Comparison of ENCODE assay signal across 1 cellular context in the genomic region with DNA sequence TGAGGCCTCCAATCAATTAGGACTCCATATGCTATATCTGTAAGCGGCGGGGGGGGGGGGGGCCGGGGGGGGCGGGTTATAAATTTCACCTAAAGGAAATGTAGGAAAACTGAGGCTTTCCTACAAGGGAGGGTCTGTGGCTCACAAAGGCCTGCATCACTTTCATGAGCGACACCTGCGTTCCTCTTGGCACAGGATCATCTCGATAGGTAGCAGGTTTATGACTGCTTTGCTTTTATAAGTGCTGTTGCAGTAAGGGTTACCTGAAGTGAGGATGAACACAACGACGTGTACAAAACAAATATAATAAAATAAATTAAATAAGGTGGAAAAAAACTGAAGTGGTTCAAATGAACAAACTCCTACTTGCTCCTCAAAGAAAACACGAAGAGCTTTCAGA.
TF ChIP-seq lines count a peak whose summit lies in the region.

No MANE protein-coding gene starts in this region.

TF ChIP-seq in GM23338, 12 proteins besides CTCF, POLR2A, EP300 and RAD21 (continued from another document):
- TF ChIP-seq, protein P1, sequence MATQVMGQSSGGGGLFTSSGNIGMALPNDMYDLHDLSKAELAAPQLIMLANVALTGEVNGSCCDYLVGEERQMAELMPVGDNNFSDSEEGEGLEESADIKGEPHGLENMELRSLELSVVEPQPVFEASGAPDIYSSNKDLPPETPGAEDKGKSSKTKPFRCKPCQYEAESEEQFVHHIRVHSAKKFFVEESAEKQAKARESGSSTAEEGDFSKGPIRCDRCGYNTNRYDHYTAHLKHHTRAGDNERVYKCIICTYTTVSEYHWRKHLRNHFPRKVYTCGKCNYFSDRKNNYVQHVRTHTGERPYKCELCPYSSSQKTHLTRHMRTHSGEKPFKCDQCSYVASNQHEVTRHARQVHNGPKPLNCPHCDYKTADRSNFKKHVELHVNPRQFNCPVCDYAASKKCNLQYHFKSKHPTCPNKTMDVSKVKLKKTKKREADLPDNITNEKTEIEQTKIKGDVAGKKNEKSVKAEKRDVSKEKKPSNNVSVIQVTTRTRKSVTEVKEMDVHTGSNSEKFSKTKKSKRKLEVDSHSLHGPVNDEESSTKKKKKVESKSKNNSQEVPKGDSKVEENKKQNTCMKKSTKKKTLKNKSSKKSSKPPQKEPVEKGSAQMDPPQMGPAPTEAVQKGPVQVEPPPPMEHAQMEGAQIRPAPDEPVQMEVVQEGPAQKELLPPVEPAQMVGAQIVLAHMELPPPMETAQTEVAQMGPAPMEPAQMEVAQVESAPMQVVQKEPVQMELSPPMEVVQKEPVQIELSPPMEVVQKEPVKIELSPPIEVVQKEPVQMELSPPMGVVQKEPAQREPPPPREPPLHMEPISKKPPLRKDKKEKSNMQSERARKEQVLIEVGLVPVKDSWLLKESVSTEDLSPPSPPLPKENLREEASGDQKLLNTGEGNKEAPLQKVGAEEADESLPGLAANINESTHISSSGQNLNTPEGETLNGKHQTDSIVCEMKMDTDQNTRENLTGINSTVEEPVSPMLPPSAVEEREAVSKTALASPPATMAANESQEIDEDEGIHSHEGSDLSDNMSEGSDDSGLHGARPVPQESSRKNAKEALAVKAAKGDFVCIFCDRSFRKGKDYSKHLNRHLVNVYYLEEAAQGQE (IDR thresholded peaks at IDR 0.05; ENCODE audit: unreplicated experiment): no peak
- TF ChIP-seq NANOG (IDR thresholded peaks at IDR 0.05; ENCODE audit: borderline replicate concordance) (no peak), EZH2phosphoT487 (IDR thresholded peaks at IDR 0.05; ENCODE audit: unreplicated experiment) (no peak)
